8 cellular contexts compared by ENCODE assay signal in the genomic region with DNA sequence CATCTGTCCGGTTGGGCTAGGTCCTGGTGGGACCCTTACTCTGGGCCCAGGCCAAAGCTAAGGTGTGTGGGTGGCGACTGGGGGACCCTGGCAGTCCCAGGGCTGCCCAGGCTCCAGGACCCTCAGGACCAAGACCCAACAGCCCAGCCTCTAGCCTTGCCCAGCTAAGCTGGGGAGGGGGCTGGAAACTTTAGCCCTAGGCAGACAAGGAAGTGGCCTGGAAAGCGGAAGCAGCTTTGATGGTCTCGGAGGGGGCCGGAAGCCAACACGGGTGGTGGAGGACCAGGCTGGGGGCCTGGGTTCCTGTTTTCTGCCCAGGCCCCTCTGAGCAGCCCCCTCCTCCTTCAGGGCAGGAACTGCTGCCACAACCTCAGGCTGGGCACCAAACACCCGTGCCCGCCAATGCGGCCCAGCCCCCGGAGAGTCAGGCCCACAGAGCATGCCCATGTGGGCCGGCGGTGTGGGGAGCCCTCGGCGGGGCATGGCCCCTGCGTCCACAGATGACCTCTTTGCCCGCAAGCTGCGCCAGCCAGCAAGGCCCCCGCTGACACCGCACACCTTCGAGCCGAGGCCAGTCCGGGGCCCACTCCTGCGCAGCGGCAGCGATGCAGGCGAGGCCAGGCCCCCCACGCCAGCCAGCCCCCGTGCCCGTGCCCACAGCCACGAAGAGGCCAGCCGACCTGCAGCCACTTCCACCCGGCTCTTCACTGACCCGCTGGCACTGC. TPM values are rescaled to one million over a fixed set of nuclear protein-coding genes. Genes with fewer than 3 reads are reported as not detected.
A peak's percentile ranks its signal among the peaks of the same experiment; 100 is the strongest.
DNase-seq lines count a peak whose midpoint lies in the region; ATAC-seq, FAIRE-seq and TF ChIP-seq lines count a peak whose summit lies in the region.

No MANE protein-coding gene starts in this region.

- H3K27ac ChIP-seq in body of pancreas: peak overlapping the region in 3 of 4 donors; percentile 12 to 73 (median 66)
- H3K27ac ChIP-seq in naive thymus-derived CD4-positive, alpha-beta T cell (ENCODE audit: low read depth, low read length): peak overlapping the region; percentile 97

- intact Hi-C loops in body of pancreas (cut with DNase I): no loop called here
- intact Hi-C loops in naive thymus-derived CD4-positive, alpha-beta T cell (cut with micrococcal nuclease): loop anchor here in 1 of 2 donors (1.0 kb wide), 1 partner anchor 233 kb away; no protein-coding TSS in a partner anchor

- no peaks in the 10 kb centered on the region for H3K27me3 ChIP-seq in body of pancreas
- H3K27me3 ChIP-seq in naive thymus-derived CD4-positive, alpha-beta T cell (ENCODE audit: control insufficient read depth in 2 of 2, insufficient read depth in 2 of 2, low read length in 2 of 2): no peaks in the 10 kb centered on the region

- peaks cover 2 to 3% of the 10 kb centered on the region in 2 donors for H3K36me3 ChIP-seq in body of pancreas (replicated peaks in 1 of 2; ENCODE audit: insufficient read depth in 1 of 2, low read depth in 2 of 2)
- H3K36me3 ChIP-seq in naive thymus-derived CD4-positive, alpha-beta T cell (ENCODE audit: control insufficient read depth in 2 of 3, insufficient read depth in 3 of 3, low read length in 3 of 3): peaks cover 16 to 68% (median 17%) of the 10 kb centered on the region in 3 experiments

- peak overlapping the region; percentile 89 to 99 (median 95) for H3K4me3 Mint-ChIP-seq in naive thymus-derived CD4-positive, alpha-beta T cell

- peak; percentile 90 for DNase-seq in CMK (ENCODE audit: low read depth)
- DNase-seq in NOMO-1 treated with dmso at 0.1 percent for 144 hours (lab: John Stamatoyannopoulos, UW; ENCODE audit: unreplicated experiment): peak; percentile 85
- peak in 2 of 4 donors; percentile 31 to 70 for DNase-seq in body of pancreas
- peak in 7 of 9 donors; percentile 38 to 46 (median 45) for DNase-seq in naive thymus-derived CD4-positive, alpha-beta T cell
- DNase-seq in GOT3 (lab: John Stamatoyannopoulos, UW): no peak
- no peak for DNase-seq in D721Med (ENCODE audit: insufficient read length, low spot score)

- no peak for FAIRE-seq in D721Med (lab: Jason Lieb, UNC)

- H3K4me1 Mint-ChIP-seq in naive thymus-derived CD4-positive, alpha-beta T cell: peaks cover 31 to 59% (median 56%) of the 10 kb centered on the region in 7 donors

- 52 to 89% methylated on average over 3 to 11 of the region's 33 CpGs for WGBS in body of pancreas, 2 donors

- TF ChIP-seq CTCF in body of pancreas (IDR thresholded peaks at IDR 0.05) (no peak), D721Med (IDR thresholded peaks at IDR 0.05; ENCODE audit: insufficient read depth, missing control alignments) (no peak)

- no peak overlapping the region for H3K4me3 ChIP-seq in body of pancreas
- H3K4me3 ChIP-seq in naive thymus-derived CD4-positive, alpha-beta T cell (ENCODE audit: low read length): peak overlapping the region; percentile 90

- peaks cover 0 to 2% (median 0%) of the 10 kb centered on the region in 11 donors for H3K9me3 Mint-ChIP-seq in naive thymus-derived CD4-positive, alpha-beta T cell

- H3K27ac Mint-ChIP-seq in naive thymus-derived CD4-positive, alpha-beta T cell: peak overlapping the region; percentile 76 to 100 (median 97)

- peaks cover 30% of the 10 kb centered on the region for H3K4me1 ChIP-seq in body of pancreas
- peaks cover 54 to 62% of the 10 kb centered on the region in 2 donors for H3K4me1 ChIP-seq in naive thymus-derived CD4-positive, alpha-beta T cell (ENCODE audit: control insufficient read depth in 2 of 2, insufficient read depth in 2 of 2, low read length in 2 of 2)

- H3K36me3 Mint-ChIP-seq in naive thymus-derived CD4-positive, alpha-beta T cell: peaks cover 0 to 42% (median 4%) of the 10 kb centered on the region in 5 donors

- H3K9me3 ChIP-seq in body of pancreas: no peaks in the 10 kb centered on the region
- H3K9me3 ChIP-seq in naive thymus-derived CD4-positive, alpha-beta T cell (ENCODE audit: control insufficient read depth in 2 of 3, low read length in 3 of 3): no peaks in the 10 kb centered on the region

- CTCF ChIA-PET in naive thymus-derived CD4-positive, alpha-beta T cell (lab: Charles Lee): interaction anchor here (0.6 to 1.2 kb wide), 4 partner anchors 9 to 71 kb away, joined by 3 to 5 read pairs (median 3); partner anchors contain the start of gene KAT5

- no peak for ATAC-seq in body of pancreas
- ATAC-seq in naive thymus-derived CD4-positive, alpha-beta T cell: peak; percentile 11
- no peak for ATAC-seq in GM19452 (IDR thresholded peaks at IDR 0.05; ENCODE audit: unreplicated experiment)
- ATAC-seq in GM18520 (IDR thresholded peaks at IDR 0.05; ENCODE audit: unreplicated experiment): no peak

- TF ChIP-seq POLR2A in body of pancreas (IDR thresholded peaks at IDR 0.05): no peak

- POLR2A ChIA-PET in naive thymus-derived CD4-positive, alpha-beta T cell (lab: Charles Lee): interaction anchor here (0.7 to 10.4 kb wide), 16 partner anchors 10 to 1637 kb away, joined by 3 to 227 read pairs (median 6); partner anchors contain the start of genes CCDC85B, FAM89B, MALAT1 and PCNX3

- H3K27me3 Mint-ChIP-seq in naive thymus-derived CD4-positive, alpha-beta T cell: no peaks in the 10 kb centered on the region

RNA-seq across cellular contexts. Expression of gene SIPA1, which starts 2.7 kb away (rescaled TPM):
- total RNA-seq in body of pancreas: 10 to 100 TPM; 23.6 to 29.3 TPM
- 100 to 1,000 TPM; 145 to 249 (median 198) TPM for total RNA-seq in naive thymus-derived CD4-positive, alpha-beta T cell
- polyA plus RNA-seq in naive thymus-derived CD4-positive, alpha-beta T cell: 100 to 1,000 TPM in 1 of 2 donors, 10 to 100 TPM in 1; 90.3 to 184 TPM

RNA-seq across cellular contexts. Expression of gene RELA, which starts 22.1 kb away (rescaled TPM):
- 10 to 100 TPM; 27.5 to 45.8 TPM for total RNA-seq in body of pancreas
- 100 to 1,000 TPM; 106 to 303 (median 165) TPM for total RNA-seq in naive thymus-derived CD4-positive, alpha-beta T cell
- polyA plus RNA-seq in naive thymus-derived CD4-positive, alpha-beta T cell: 10 to 100 TPM; 54.6 to 73.0 TPM

RNA-seq across cellular contexts. Expression of gene PCNX3, which starts 25.1 kb away (rescaled TPM):
- 10 to 100 TPM; 21.8 to 56.7 TPM for total RNA-seq in body of pancreas
- 10 to 100 TPM; 50.4 to 64.9 (median 56.6) TPM for total RNA-seq in naive thymus-derived CD4-positive, alpha-beta T cell
- polyA plus RNA-seq in naive thymus-derived CD4-positive, alpha-beta T cell: 1 to 10 TPM; 2.2 to 7.9 TPM

RNA-seq across cellular contexts. Expression of gene MAP3K11, which starts 26.6 kb away (rescaled TPM):
- total RNA-seq in body of pancreas: 10 to 100 TPM; 31.6 to 94.9 TPM
- total RNA-seq in naive thymus-derived CD4-positive, alpha-beta T cell: 10 to 100 TPM; 63.3 to 91.1 (median 88.2) TPM
- polyA plus RNA-seq in naive thymus-derived CD4-positive, alpha-beta T cell: 10 to 100 TPM; 12.1 to 21.6 TPM

RNA-seq across cellular contexts. Expression of gene KCNK7, which starts 45.0 kb away (rescaled TPM):
- total RNA-seq in body of pancreas: 1 to 10 TPM in 1 of 2 donors, under 1 TPM in 1; 0.66 to 1.0 TPM
- total RNA-seq in naive thymus-derived CD4-positive, alpha-beta T cell: 1 to 10 TPM; 2.1 to 9.2 (median 4.8) TPM
- polyA plus RNA-seq in naive thymus-derived CD4-positive, alpha-beta T cell: under 1 TPM in 1 of 2 donors, not detected in 1; 0.25 TPM

Comparison
In these comparisons a context has a peak if more than half of its experiments do, and no peak if none do; other contexts are left out.
1. DNase-seq: peak in CMK (single experiment), NOMO-1 treated with dmso at 0.1 percent for 144 hours (single experiment) and naive thymus-derived CD4-positive, alpha-beta T cell (7 of 9); none in GOT3 (single experiment) and D721Med (single experiment).
2. RNA of gene SIPA1, which starts 2.7 kb away (total RNA-seq): 145 to 249 TPM in naive thymus-derived CD4-positive, alpha-beta T cell; 23.6 to 29.3 TPM in body of pancreas; every median in the first group is over 4 times any median in the second.